22 cellular contexts compared by ENCODE assay signal in the genomic region with DNA sequence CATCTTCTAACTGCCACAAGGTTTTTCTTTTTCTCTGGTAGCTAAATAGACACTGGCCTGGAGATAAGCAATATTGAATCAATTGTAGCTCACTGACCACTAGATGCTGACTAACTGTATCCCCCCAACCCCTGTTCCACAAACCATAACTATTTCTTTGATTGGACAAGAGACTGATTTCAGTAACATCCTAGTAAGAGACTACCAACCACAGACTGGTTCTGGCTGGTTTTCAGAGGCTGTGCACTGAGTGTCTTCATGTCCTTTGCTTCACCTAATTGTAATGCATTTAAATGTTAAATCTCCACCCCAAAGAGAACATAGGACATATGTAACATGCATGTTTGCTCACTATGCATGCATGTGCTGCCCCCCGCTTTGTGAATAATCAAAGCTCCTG. TPM values are rescaled to one million over a fixed set of nuclear protein-coding genes. Genes with fewer than 3 reads are reported as not detected.
DNase-seq lines count a peak whose midpoint lies in the region; ATAC-seq and TF ChIP-seq lines count a peak whose summit lies in the region.
"Had no signal": no experiment of that assay in that cellular context is flagged by ENCODE, and none has a peak within 500 bp of the region (broad histone marks: within the 10 kb centered on the region; RNA-seq: fewer than 3 reads in every experiment).

No MANE protein-coding gene starts in this region.

- H3K4me1 ChIP-seq in IMR-90 (ENCODE audit: control insufficient read depth, insufficient read depth, low read length) = peaks cover 2% of the 10 kb centered on the region; the same call in 1 of the 2 replicates
- peaks cover 0 to 21% (median 13%) of the 10 kb centered on the region in 4 donors for H3K4me1 ChIP-seq in sigmoid colon

- TF ChIP-seq CTCF in IMR-90 (conservative IDR thresholded peaks at IDR 0.05; ENCODE audit: low read depth, low read length) (no peak), nephron (IDR thresholded peaks at IDR 0.05; ENCODE audit: unreplicated experiment in 3 of 3) (no peak), sigmoid colon (IDR thresholded peaks at IDR 0.05) (no peak)

- ATAC-seq in activated CD4-positive, alpha-beta T cell treated with anti-CD3 and anti-CD28 coated beads for 36 hours = no peak
- ATAC-seq in IMR-90 (ENCODE audit: low read depth) (no peak), GM21619 (IDR thresholded peaks at IDR 0.05; ENCODE audit: unreplicated experiment) (no peak)
- no peak for ATAC-seq in activated T-helper 17 cell treated with anti-CD3 and anti-CD28 coated beads, Interleukin-2, amount 50 U/mL, for 72 hours (replicated peaks)

- H4K91ac ChIP-seq in IMR-90 (ENCODE audit: insufficient read depth, low read depth, low read length) = no peak overlapping the region

- peak; percentile 39 for DNase-seq in activated CD4-positive, alpha-beta T cell treated with anti-CD3 and anti-CD28 coated beads for 36 hours
- DNase-seq in activated CD4-positive, alpha-beta T cell treated with anti-CD3 and anti-CD28 coated beads, Interleukin-2, amount 50 U/mL, for 4 hours = no peak
- DNase-seq in IMR-90 (no peak), sigmoid colon (no peak), OCI-M2 (lab: John Stamatoyannopoulos, UW; ENCODE audit: unreplicated experiment) (no peak)
- DNase-seq: activated CD8-positive, alpha-beta memory T cell treated with anti-CD3 and anti-CD28 coated beads, Interleukin-2, amount 50 U/mL, for 48 hours; amygdala; cerebellar nuclear complex; EL; GM23248; islet precursor cell; NCI-H1105 treated with DMSO at 0.1 percent for 48 hours; NCI-H2171; NCI-H748 treated with DMSO at 0.1 percent for 48 hours; stimulated activated CD4-positive, alpha-beta T cell treated with anti-CD3 and anti-CD28 coated beads, Interleukin-4, amount 100 ng/mL, for 4 hours; upper lobe of left lung; WERI-Rb-1 had no signal

- no peak overlapping the region for H4K8ac ChIP-seq in IMR-90 (ENCODE audit: low read depth in 2 of 2, low read length in 2 of 2)

- TF ChIP-seq EP300 in sigmoid colon (IDR thresholded peaks at IDR 0.05) = no peak

- in situ Hi-C loops in IMR-90 (cut with MboI; ENCODE audit: low sequenced_read_pairs) = no loop called here

- H3K27ac ChIP-seq in IMR-90 (ENCODE audit: insufficient read depth, low read length) (no peak overlapping the region), sigmoid colon (no peak overlapping the region)
- H3K27ac ChIP-seq: GM23248, RWPE1, upper lobe of left lung, WERI-Rb-1 had no signal

- H3K4me3 Mint-ChIP-seq in activated CD4-positive, alpha-beta T cell treated with anti-CD3 and anti-CD28 coated beads for 36 hours = no peak overlapping the region
- peak overlapping the region; percentile 97 for H3K4me3 Mint-ChIP-seq in activated T-helper 17 cell treated with anti-CD3 and anti-CD28 coated beads, Interleukin-2, amount 50 U/mL, for 72 hours
- H3K4me3 Mint-ChIP-seq in nephron = peak overlapping the region in 2 of 3 experiments; percentile 63 to 99
- H3K4me3 Mint-ChIP-seq: CD14-positive monocyte had no signal

- intact Hi-C loops in activated CD4-positive, alpha-beta T cell treated with anti-CD3 and anti-CD28 coated beads for 36 hours (cut with DNase I, micrococcal nuclease) = loop anchor here in 1 of 2 experiments (10.0 kb wide), 2 partner anchors 82 to 438 kb away; partner anchors contain the start of gene PCBP1
- intact Hi-C loops in IMR-90 (cut with micrococcal nuclease) (no loop called here), sigmoid colon (cut with DNase I) (loop anchor here (10.0 kb wide), 1 partner anchor 1182 kb away; the partner anchor contains the start of genes APLF and FBXO48)

- no peak overlapping the region for H2AK9ac ChIP-seq in IMR-90 (replicated peaks; ENCODE audit: low read depth, low read length, poor library complexity)

- no peak overlapping the region for H2BK15ac ChIP-seq in IMR-90 (ENCODE audit: low read depth, low read length)

- no peak overlapping the region for H3K56ac ChIP-seq in IMR-90 (ENCODE audit: extremely low read depth, insufficient read depth, low read length)

- no peak overlapping the region for H4K5ac ChIP-seq in IMR-90 (ENCODE audit: low read depth, low read length)

- no peak overlapping the region for H3K18ac ChIP-seq in IMR-90 (ENCODE audit: low read depth, low read length)

- peaks cover 6% of the 10 kb centered on the region for H4K20me1 ChIP-seq in IMR-90 (ENCODE audit: insufficient read depth, low read length)

- H3K27ac Mint-ChIP-seq in activated CD4-positive, alpha-beta T cell treated with anti-CD3 and anti-CD28 coated beads for 36 hours = peak overlapping the region; percentile 99
- no peak overlapping the region for H3K27ac Mint-ChIP-seq in activated T-helper 17 cell treated with anti-CD3 and anti-CD28 coated beads, Interleukin-2, amount 50 U/mL, for 72 hours
- H3K27ac Mint-ChIP-seq in nephron = peak overlapping the region in 1 of 3 experiments; percentile 28

- H3K9me3 Mint-ChIP-seq in activated CD4-positive, alpha-beta T cell treated with anti-CD3 and anti-CD28 coated beads for 36 hours (ENCODE audit: low read depth) = peaks cover 3% of the 10 kb centered on the region
- H3K9me3 Mint-ChIP-seq in activated T-helper 17 cell treated with anti-CD3 and anti-CD28 coated beads, Interleukin-2, amount 50 U/mL, for 72 hours = no peaks in the 10 kb centered on the region
- no peaks in the 10 kb centered on the region for H3K9me3 Mint-ChIP-seq in nephron

- POLR2A ChIA-PET in activated CD4-positive, alpha-beta T cell treated with anti-CD3 and anti-CD28 coated beads for 36 hours (lab: Charles Lee) = interaction anchor here (2.9 kb wide), 1 partner anchor 18 kb away, joined by 12 read pairs; no protein-coding TSS in a partner anchor
- POLR2A ChIA-PET in IMR-90 (lab: Charles Lee; ENCODE audit: unreplicated experiment) = no interaction called here

- H3K9ac ChIP-seq in IMR-90 (ENCODE audit: low read depth, low read length) = no peak overlapping the region
- H3K9ac ChIP-seq: GM23248 had no signal

- H3K79me1 ChIP-seq in IMR-90 (ENCODE audit: low read depth in 1 of 2, low read length in 2 of 2) = peaks cover 9 to 29% of the 10 kb centered on the region in 2 experiments; a peak in 3 of 4 replicates

- H3K36me3 ChIP-seq in IMR-90 (ENCODE audit: control insufficient read depth, insufficient read depth, low read length) (no peaks in the 10 kb centered on the region), sigmoid colon (no peaks in the 10 kb centered on the region)
- H3K36me3 ChIP-seq: upper lobe of left lung had no signal

- TF ChIP-seq POLR2A in IMR-90 (IDR thresholded peaks at IDR 0.05; ENCODE audit: low read depth, low read length) = no peak
- no peak for TF ChIP-seq POLR2A in sigmoid colon (IDR thresholded peaks at IDR 0.05)

- peaks cover 11% of the 10 kb centered on the region for H3K36me3 Mint-ChIP-seq in activated CD4-positive, alpha-beta T cell treated with anti-CD3 and anti-CD28 coated beads for 36 hours (ENCODE audit: low read depth)
- peaks cover 23% of the 10 kb centered on the region for H3K36me3 Mint-ChIP-seq in activated T-helper 17 cell treated with anti-CD3 and anti-CD28 coated beads, Interleukin-2, amount 50 U/mL, for 72 hours (ENCODE audit: low read depth)
- H3K36me3 Mint-ChIP-seq in nephron (ENCODE audit: low read depth) = no peaks in the 10 kb centered on the region
- H3K36me3 Mint-ChIP-seq: CD14-positive monocyte had no signal

- no peak overlapping the region for H3K4me3 ChIP-seq in IMR-90 (ENCODE audit: insufficient read depth, low read depth, low read length)
- no peak overlapping the region for H3K4me3 ChIP-seq in sigmoid colon
- H3K4me3 ChIP-seq: GM23248, upper lobe of left lung had no signal

- no peak overlapping the region for H3K23ac ChIP-seq in IMR-90 (ENCODE audit: low read depth, low read length)

- peak overlapping the region; percentile 0; the same call in 1 of the 2 replicates for H2AK5ac ChIP-seq in IMR-90 (ENCODE audit: low read depth, low read length)

- CTCF ChIA-PET in activated CD4-positive, alpha-beta T cell treated with anti-CD3 and anti-CD28 coated beads for 36 hours (lab: Charles Lee) = interaction anchor here (0.6 to 4.0 kb wide), 11 partner anchors 10 to 183 kb away, joined by 3 to 24 read pairs (median 4); no protein-coding TSS in a partner anchor
- CTCF ChIA-PET in IMR-90 (lab: Yijun Ruan, JAX) = interaction anchor here (0.7 to 1.2 kb wide), 3 partner anchors 17 to 86 kb away, joined by 3 read pairs; no protein-coding TSS in a partner anchor

- H3K27me3 ChIP-seq in IMR-90 (ENCODE audit: control insufficient read depth, insufficient read depth, low read length) (no peaks in the 10 kb centered on the region), sigmoid colon (no peaks in the 10 kb centered on the region)
- H3K27me3 ChIP-seq: upper lobe of left lung had no signal

- H2BK5ac ChIP-seq in IMR-90 (ENCODE audit: low read depth, low read length, poor library complexity, severe bottlenecking) = no peak overlapping the region

- H3K14ac ChIP-seq in IMR-90 (replicated peaks; ENCODE audit: low read depth, low read length) = no peak overlapping the region; the same call in 1 of the 2 replicates

- no peak overlapping the region; the same call in 1 of the 2 replicates for H2BK20ac ChIP-seq in IMR-90 (ENCODE audit: low read depth, low read length)

- no peak overlapping the region for H3K4me2 ChIP-seq in IMR-90 (ENCODE audit: low read depth, low read length)

- no peak for TF ChIP-seq RAD21 in IMR-90 (IDR thresholded peaks at IDR 0.05; ENCODE audit: low read length)

- dilution Hi-C loops in IMR-90 (cut with HindIII; ENCODE audit: low sequenced_read_pairs, unreplicated experiment) = no loop called here

- WGBS in IMR-90 (ENCODE audit: extremely low coverage in 2 of 2, insufficient read length in 1 of 2), 2 experiments = 100% methylated on average over 1 of the region's 1 CpG; no CpG with 5 or more reads in 1 of the 2 experiments
- WGBS in sigmoid colon, 2 donors = 98 to 99% methylated on average over 1 of the region's 1 CpG

- H3K4me1 Mint-ChIP-seq in activated CD4-positive, alpha-beta T cell treated with anti-CD3 and anti-CD28 coated beads for 36 hours = peaks cover 52% of the 10 kb centered on the region
- H3K4me1 Mint-ChIP-seq in activated T-helper 17 cell treated with anti-CD3 and anti-CD28 coated beads, Interleukin-2, amount 50 U/mL, for 72 hours = peaks cover 40% of the 10 kb centered on the region
- H3K4me1 Mint-ChIP-seq in nephron = peaks cover 23% of the 10 kb centered on the region

- H3K9me3 ChIP-seq in IMR-90 (ENCODE audit: control insufficient read depth, insufficient read depth, low read length) (no peaks in the 10 kb centered on the region), sigmoid colon (no peaks in the 10 kb centered on the region)
- H3K9me3 ChIP-seq: upper lobe of left lung had no signal

- no peaks in the 10 kb centered on the region for H3K9me1 ChIP-seq in IMR-90 (ENCODE audit: insufficient read depth, low read length)

- no peak overlapping the region for H2AFZ ChIP-seq in IMR-90 (replicated peaks; ENCODE audit: low read length, poor library complexity)
- H2AFZ ChIP-seq: GM23248 had no signal

- no peak overlapping the region for H3K4ac ChIP-seq in IMR-90 (ENCODE audit: low read depth, low read length)

- no peaks in the 10 kb centered on the region for H3K27me3 Mint-ChIP-seq in activated CD4-positive, alpha-beta T cell treated with anti-CD3 and anti-CD28 coated beads for 36 hours
- no peaks in the 10 kb centered on the region for H3K27me3 Mint-ChIP-seq in activated T-helper 17 cell treated with anti-CD3 and anti-CD28 coated beads, Interleukin-2, amount 50 U/mL, for 72 hours
- H3K27me3 Mint-ChIP-seq in nephron (ENCODE audit: low read depth) = no peaks in the 10 kb centered on the region

- no TSS peak for BruUV-seq in IMR-90 (replicated peaks; lab: Mats Ljungman, UMichigan)

- no peak overlapping the region for H2BK120ac ChIP-seq in IMR-90 (ENCODE audit: low read depth, low read length)

RNA-seq across cellular contexts. Expression of gene AAK1, which starts 3.2 kb away (rescaled TPM):
- 100 to 1,000 TPM in 1 of 2 experiments, 10 to 100 TPM in 1; 95.9 to 104 TPM for total RNA-seq in activated CD4-positive, alpha-beta T cell treated with anti-CD3 and anti-CD28 coated beads for 36 hours
- total RNA-seq in IMR-90 (2012; rRNA removed) (26.5 and 34.7 TPM in 2 replicates), sigmoid colon (10 to 100 TPM; 20.7 to 35.7 (median 22.9) TPM)
- polyA plus RNA-seq in IMR-90 (2012; rRNA removed) (21.9 and 22.1 TPM in 2 replicates), sigmoid colon (10 to 100 TPM in 2 of 3 donors, 1 to 10 TPM in 1; 5.4 to 19.5 (median 11.3) TPM)
- polyA plus RNA-seq in IMR-90 (2012; cell fraction: cytosol; rRNA removed) = 10.2 and 11.0 TPM in 2 replicates
- polyA plus RNA-seq in IMR-90 (2012; cell fraction: nucleus; rRNA removed; ENCODE audit: low replicate concordance) = 18.0 and 36.8 TPM in 2 replicates
- 100 to 1,000 TPM in 1 of 2 donors, 10 to 100 TPM in 1; 94.3 to 203 TPM for total RNA-seq in activated T-helper 17 cell treated with anti-CD3 and anti-CD28 coated beads, Interleukin-2, amount 50 U/mL, for 72 hours
